23 cellular contexts compared by ENCODE assay signal in genomic region chr18:37544196-37544595, GRCh38. TPM values are rescaled to one million over a fixed set of nuclear protein-coding genes. Genes with fewer than 3 reads are reported as not detected.
A peak's percentile ranks its signal among the peaks of the same experiment; 100 is the strongest.
DNase-seq lines count a peak whose midpoint lies in the region; ATAC-seq, FAIRE-seq and TF ChIP-seq lines count a peak whose summit lies in the region.
"Had no signal": no experiment of that assay in that cellular context is flagged by ENCODE, and none has a peak within 500 bp of the region (broad histone marks: within the 10 kb centered on the region; RNA-seq: fewer than 3 reads in every experiment).

No MANE protein-coding gene starts in this region.

- no peak overlapping the region for H3K18ac ChIP-seq in H1 (ENCODE audit: extremely low read depth, low read length)

- H3K4ac ChIP-seq in H1 (replicated peaks; ENCODE audit: insufficient read length, low read depth, low read length), result no peak overlapping the region

- TF ChIP-seq POLR2A in H1 (IDR thresholded peaks at IDR 0.05; ENCODE audit: control extremely low read depth in 1 of 2, low read depth in 2 of 2, low read length in 2 of 2), result no peak

- H3K14ac ChIP-seq in H1 (ENCODE audit: insufficient read length), result no peak overlapping the region

- H3K4me1 ChIP-seq in GM23338 (ENCODE audit: insufficient read depth) (peaks cover 3% of the 10 kb centered on the region; the same call in 1 of the 2 replicates), H1 (replicated peaks in 1 of 4; ENCODE audit: control insufficient read depth in 3 of 4, insufficient read depth in 4 of 4, low read length in 3 of 4) (peaks cover 0 to 3% (median 3%) of the 10 kb centered on the region in 4 experiments), neural progenitor cell (peaks cover 12% of the 10 kb centered on the region)

- H3K9me3 Mint-ChIP-seq in GM23338 (no peaks in the 10 kb centered on the region), neural progenitor cell (no peaks in the 10 kb centered on the region)
- H3K9me3 Mint-ChIP-seq: CD14-positive monocyte; CD4-positive, alpha-beta T cell had no signal

- H3K36me3 Mint-ChIP-seq in GM23338 (ENCODE audit: low read depth) (no peaks in the 10 kb centered on the region), neural progenitor cell (no peaks in the 10 kb centered on the region)
- H3K36me3 Mint-ChIP-seq: CD14-positive monocyte; CD8-positive, alpha-beta memory T cell had no signal

- H4K8ac ChIP-seq in H1 (ENCODE audit: extremely low read depth, insufficient read depth, low read length), result no peak overlapping the region

- no peak overlapping the region for H2BK5ac ChIP-seq in H1 (ENCODE audit: low read depth, low read length)

- H3K4me3 ChIP-seq in GM23338 (no peak overlapping the region), H1 (ENCODE audit: extremely low read depth in 1 of 4, insufficient read depth in 2 of 4, low read depth in 3 of 4, low read length in 4 of 4) (no peak overlapping the region), neural progenitor cell (no peak overlapping the region)
- H3K4me3 ChIP-seq: GM23248 had no signal

- H2AFZ ChIP-seq in GM23338, result no peak overlapping the region
- no peak overlapping the region for H2AFZ ChIP-seq in H1 (ENCODE audit: low read length)
- H2AFZ ChIP-seq in neural progenitor cell (replicated peaks), result no peak overlapping the region
- H2AFZ ChIP-seq: GM23248 had no signal

- H3K27me3 ChIP-seq in GM23338 (ENCODE audit: insufficient read depth) (no peaks in the 10 kb centered on the region), H1 (replicated peaks in 1 of 4; ENCODE audit: control insufficient read depth in 3 of 4, extremely low read depth in 1 of 4, insufficient read depth in 3 of 4, low read length in 3 of 4) (peaks cover 0 to 3% (median 0%) of the 10 kb centered on the region in 4 experiments; a peak in 2 of 7 replicates), neural progenitor cell (peaks cover 9% of the 10 kb centered on the region)

- H2BK12ac ChIP-seq in H1 (ENCODE audit: low read depth, low read length), result no peak overlapping the region; the same call in 1 of the 2 replicates

- no peak for TF ChIP-seq CTCF in GM23338 (conservative IDR thresholded peaks at IDR 0.05; ENCODE audit: low read depth in 2 of 2)
- TF ChIP-seq CTCF in H1 (IDR thresholded peaks at IDR 0.05; ENCODE audit: control extremely low read depth in 1 of 3, insufficient read depth in 1 of 3, low read depth in 1 of 3, low read length in 3 of 3), result no peak
- no peak for TF ChIP-seq CTCF in neural progenitor cell (IDR thresholded peaks at IDR 0.05)

- H3K79me2 ChIP-seq in GM23338 (replicated peaks; ENCODE audit: insufficient read depth) (no peaks in the 10 kb centered on the region), H1 (ENCODE audit: control insufficient read depth in 1 of 2, insufficient read depth in 2 of 2, low read length in 2 of 2) (no peaks in the 10 kb centered on the region), neural progenitor cell (ENCODE audit: low read depth) (no peaks in the 10 kb centered on the region)

- H2BK15ac ChIP-seq in H1 (ENCODE audit: low read length), result no peak overlapping the region

- H3K4me1 Mint-ChIP-seq in GM23338 (peaks cover 12% of the 10 kb centered on the region), neural progenitor cell (peaks cover 10% of the 10 kb centered on the region)
- H3K4me1 Mint-ChIP-seq: CD14-positive monocyte; CD8-positive, alpha-beta memory T cell had no signal

- no peaks in the 10 kb centered on the region for H3K79me1 ChIP-seq in H1 (ENCODE audit: low read depth, low read length)

- no peak overlapping the region for H3K56ac ChIP-seq in H1 (replicated peaks; ENCODE audit: insufficient read length, low read depth, low read length)

- H3F3A ChIP-seq in GM23338 (replicated peaks; ENCODE audit: low read depth) (no peaks in the 10 kb centered on the region), neural progenitor cell (ENCODE audit: low read depth) (no peaks in the 10 kb centered on the region)

- no peaks in the 10 kb centered on the region for H3K9me2 ChIP-seq in GM23338 (ENCODE audit: insufficient read depth)

- TF ChIP-seq RAD21 in H1 (IDR thresholded peaks at IDR 0.05 in 1 of 2, conservative IDR thresholded peaks at IDR 0.05 in 1 of 2; ENCODE audit: low read depth in 2 of 2, low read length in 2 of 2), result no peak

- no peak for TF ChIP-seq EP300 in H1 (IDR thresholded peaks at IDR 0.05; ENCODE audit: borderline replicate concordance in 1 of 2, low read depth in 2 of 2, low read length in 2 of 2)

- H3K27ac Mint-ChIP-seq in GM23338, result no peak overlapping the region
- H3K27ac Mint-ChIP-seq in neural progenitor cell, result peak overlapping the region; percentile 0
- H3K27ac Mint-ChIP-seq: CD4-positive, alpha-beta T cell; CD8-positive, alpha-beta memory T cell had no signal

- no peak overlapping the region for H3K23ac ChIP-seq in H1 (ENCODE audit: insufficient read length)

- H4K5ac ChIP-seq in H1 (ENCODE audit: insufficient read length, low read depth, low read length), result no peak overlapping the region

- H3K36me3 ChIP-seq in GM23338 (ENCODE audit: insufficient read depth) (no peaks in the 10 kb centered on the region), H1 (ENCODE audit: control insufficient read depth in 2 of 4, insufficient read depth in 4 of 4, low read length in 3 of 4) (no peaks in the 10 kb centered on the region), neural progenitor cell (no peaks in the 10 kb centered on the region)

- H3K9me3 ChIP-seq in H1 (ENCODE audit: insufficient read depth in 2 of 2, low read depth in 1 of 2, low read length in 1 of 2), result no peaks in the 10 kb centered on the region
- H3K9me3 ChIP-seq in neural progenitor cell (ENCODE audit: low read depth), result no peaks in the 10 kb centered on the region

- H3K4me2 ChIP-seq in GM23338, result no peak overlapping the region
- H3K4me2 ChIP-seq in H1 (ENCODE audit: insufficient read depth in 1 of 2, low read depth in 2 of 2, low read length in 2 of 2), result no peak overlapping the region
- H3K4me2 ChIP-seq in neural progenitor cell, result no peak overlapping the region

- H3K9ac ChIP-seq in H1 (replicated peaks in 1 of 4; ENCODE audit: extremely low read depth in 1 of 4, low read depth in 3 of 4, low read length in 3 of 4) (no peak overlapping the region; a peak in 1 of 7 replicates), neural progenitor cell (no peak overlapping the region)
- H3K9ac ChIP-seq: GM23248 had no signal

- H3K23me2 ChIP-seq in H1 (ENCODE audit: low read depth, low read length), result peaks cover 2% of the 10 kb centered on the region; the same call in 1 of the 2 replicates

- POLR2A ChIA-PET in H1 (lab: Charles Lee; ENCODE audit: partially characterized antibody), result interaction anchor here (0.9 to 1.4 kb wide), 3 partner anchors 10 to 23 kb away, joined by 3 to 5 read pairs (median 3); no protein-coding TSS in a partner anchor

- FAIRE-seq in H1 (lab: Jason Lieb, UNC), result no peak
- FAIRE-seq: GM12891, GM18507, H54 had no signal

- H4K20me1 ChIP-seq in GM23338 (replicated peaks; ENCODE audit: insufficient read depth), result no peaks in the 10 kb centered on the region
- peaks cover 0 to 2% of the 10 kb centered on the region in 2 experiments for H4K20me1 ChIP-seq in H1 (replicated peaks in 1 of 2; ENCODE audit: control insufficient read depth in 1 of 2, insufficient read depth in 2 of 2, low read length in 2 of 2)
- H4K20me1 ChIP-seq in neural progenitor cell (ENCODE audit: low read depth), result no peaks in the 10 kb centered on the region

- no peak overlapping the region for H4K91ac ChIP-seq in H1 (replicated peaks; ENCODE audit: insufficient read length, low read length)

- H3K4me3 Mint-ChIP-seq in GM23338, result no peak overlapping the region
- no peak overlapping the region for H3K4me3 Mint-ChIP-seq in neural progenitor cell
- H3K4me3 Mint-ChIP-seq: CD14-positive monocyte; CD4-positive, alpha-beta T cell; CD8-positive, alpha-beta memory T cell had no signal

- peaks cover 2% of the 10 kb centered on the region for H3K27me3 Mint-ChIP-seq in GM23338 (ENCODE audit: insufficient read depth, low read depth, poor library complexity)
- H3K27me3 Mint-ChIP-seq in neural progenitor cell (ENCODE audit: insufficient read depth, low read depth), result peaks cover 20% of the 10 kb centered on the region

- H2BK120ac ChIP-seq in H1 (replicated peaks; ENCODE audit: low read depth, low read length), result no peak overlapping the region

- peak; percentile 39 for ATAC-seq in GM23338
- no peak for ATAC-seq in GM18520 (IDR thresholded peaks at IDR 0.05; ENCODE audit: unreplicated experiment)

- H2BK20ac ChIP-seq in H1 (ENCODE audit: low read length), result peak overlapping the region; percentile 34

- CTCF ChIA-PET in H1 (lab: Charles Lee; ENCODE audit: partially characterized antibody), result interaction anchor here (0.6 to 3.4 kb wide), 16 partner anchors 9 to 339 kb away, joined by 3 to 20 read pairs (median 4); no protein-coding TSS in a partner anchor

- 81% methylated on average over 9 of the region's 9 CpGs; no CpG with 5 or more reads in 1 of the 2 experiments for WGBS in H1 (ENCODE audit: extremely low coverage in 1 of 2, insufficient coverage in 1 of 2, insufficient read length in 1 of 2, insufficient replicate concordance in 2 of 2, low coverage in 1 of 2, low lambda C conversion rate in 2 of 2, missing lambda C conversion rate in 1 of 2), 2 experiments

- H3K27ac ChIP-seq in GM23338 (ENCODE audit: low read depth) (no peak overlapping the region), H1 (ENCODE audit: low read depth, low read length) (no peak overlapping the region), neural progenitor cell (no peak overlapping the region)
- H3K27ac ChIP-seq: GM23248 had no signal

- 0 out of 2 replicates have a peak overlapping the region, but pooled peaks have one; percentile 24 for H2AK5ac ChIP-seq in H1 (ENCODE audit: low read depth, low read length)

- DNase-seq in GM23338 (ENCODE audit: low spot score) (no peak), H1 (ENCODE audit: low read depth in 1 of 2, low spot score in 2 of 2) (no peak), neural progenitor cell (ENCODE audit: low spot score) (peak; percentile 77), nucleus accumbens (lab: John Stamatoyannopoulos, UW) (no peak), inferior parietal cortex (ENCODE audit: extremely low spot score) (no peak)
- DNase-seq in activated T-cell treated with anti-CD3 and anti-CD28 coated beads, Interleukin-2, amount 50 U/mL, for 48 hours, result no peak
- DNase-seq: CD4-positive, alpha-beta T cell; CD8-positive, alpha-beta memory T cell; DMS 273 treated with DMSO at 0.1 percent for 48 hours; DMS79 treated with DMSO at 0.1 percent for 48 hours; GF-D8; GM23248; HCEC 1CT had no signal

RNA-seq across cellular contexts. Expression of gene CELF4, which starts 21.4 kb away (rescaled TPM):
- 2.6 and 3.6 TPM in 2 replicates for total RNA-seq in GM23338 (2014; rRNA removed; shearing (Covaris generic))
- polyA plus RNA-seq in GM23338 (2016; fragmentation: Nextera tagmentation; extraction: Ambion mirVana) (6.7 and 8.3 TPM in 2 replicates), H1 (2011; rRNA removed) (1.6 and 2.8 TPM in 2 replicates)
- total RNA-seq in H1 (2021; fragmentation: NEBNext Ultra II Directional; extraction: Animal tissue kit (Norgen Biotek cat#: 25700)), result 3.3 and 3.4 TPM in 2 replicates
- 1.6 TPM for polyA plus RNA-seq in H1 (2011; cell fraction: cytosol; rRNA removed)
- 4.1 TPM for polyA plus RNA-seq in H1 (2011; cell fraction: nucleus; rRNA removed)
- 1.6 to 3.7 TPM (median 2.9 TPM) in 4 replicates for polyA plus RNA-seq in H1 (2012, experiment 1 of 2)
- 1.5 TPM for polyA plus RNA-seq in H1 (2012, experiment 2 of 2)
- polyA plus RNA-seq in H1 (2013, experiment 1 of 2), result 11.9 TPM
- 11.2 TPM for polyA plus RNA-seq in H1 (2013, experiment 2 of 2)
- 0.63 and 0.93 TPM in 2 replicates for polyA minus RNA-seq in H1 (2011; rRNA and poly(A)+ RNA removed)
- polyA minus RNA-seq in H1 (2011; cell fraction: cytosol; rRNA and poly(A)+ RNA removed), result 1.4 TPM
- 5.7 TPM for polyA minus RNA-seq in H1 (2011; cell fraction: nucleus; rRNA and poly(A)+ RNA removed)
- total RNA-seq in neural progenitor cell (ENCODE audit: low replicate concordance), result 0.50 and 1.8 TPM in 2 replicates
- total RNA-seq: A172; A673; CD4-positive, alpha-beta T cell; CD8-positive, alpha-beta memory T cell; Daoy; G401; GM23248 had no signal
- polyA plus RNA-seq: BJ; CD14-positive monocyte; CD8-positive, alpha-beta memory T cell had no signal
